In the genomic region with DNA sequence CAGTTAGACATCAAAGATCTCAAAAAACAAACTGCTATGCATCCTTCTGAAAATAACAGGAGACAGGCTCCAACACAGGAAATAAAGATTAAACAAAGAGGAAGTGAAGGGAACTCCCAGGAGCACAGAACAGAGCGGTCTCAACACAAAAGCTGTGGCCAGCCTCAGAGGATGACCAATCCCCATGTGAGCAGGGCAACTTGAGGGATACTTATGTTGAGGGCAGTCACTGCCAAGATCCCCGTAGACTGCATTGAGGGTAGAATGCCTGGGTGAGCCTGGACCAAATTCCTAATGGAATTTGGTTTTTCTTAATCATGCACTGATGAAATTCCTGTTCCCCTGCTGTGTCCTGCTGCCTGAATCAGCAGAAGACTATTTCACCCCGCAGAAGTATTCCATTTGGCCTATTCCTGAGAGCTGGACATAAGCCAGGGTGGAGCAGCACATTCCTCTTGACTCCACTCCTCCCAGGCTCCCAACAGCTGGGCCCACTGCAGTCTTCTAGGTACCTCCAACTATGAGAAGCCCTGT, we compare ENCODE assay signal across 1 cellular context.
TF ChIP-seq lines count a peak whose summit lies in the region.

No MANE protein-coding gene starts in this region.

TF ChIP-seq in K562, 482 proteins besides CTCF, POLR2A, EP300 and RAD21 (continued from another document and continues in another):
- TF ChIP-seq FOXJ2 (tag; IDR thresholded peaks at IDR 0.05) (no peak), ETV6 (IDR thresholded peaks at IDR 0.05; ENCODE audit: borderline replicate concordance in 1 of 2, low read depth in 2 of 2, low read length in 1 of 2) (peak in 1 of 2 experiments; percentile 84; a peak in 2 of 4 replicates), ETV6 (CRISPR knock-in tag; IDR thresholded peaks at IDR 0.05; ENCODE audit: borderline replicate concordance) (no peak), SAFB2 (IDR thresholded peaks at IDR 0.05; ENCODE audit: borderline replicate concordance, low read depth, low read length, severe bottlenecking) (no peak), XRCC5 (IDR thresholded peaks at IDR 0.05; ENCODE audit: low read depth, low read length) (no peak), RBM22 (IDR thresholded peaks at IDR 0.05; ENCODE audit: low read depth, low read length, poor library complexity, severe bottlenecking) (no peak), CEBPB (tag; IDR thresholded peaks at IDR 0.05) (no peak), PURB (CRISPR knock-in tag; IDR thresholded peaks at IDR 0.05; ENCODE audit: low read depth) (no peak), FOSL1 (tag; conservative IDR thresholded peaks at IDR 0.05) (peak; percentile 31; the same call in 1 of the 2 replicates), ATF7 (IDR thresholded peaks at IDR 0.05) (peak; percentile 83), CTBP1 (IDR thresholded peaks at IDR 0.05; ENCODE audit: borderline replicate concordance) (peak; percentile 35; the same call in 1 of the 2 replicates), CBX8 (IDR thresholded peaks at IDR 0.05; ENCODE audit: borderline replicate concordance, extremely low read depth, low read depth, low read length, poor library complexity, severe bottlenecking) (no peak), ZNF431 (CRISPR knock-in tag; IDR thresholded peaks at IDR 0.05) (no peak), JUND (IDR thresholded peaks at IDR 0.05; ENCODE audit: borderline replicate concordance, low read depth, low read length) (no peak), JUND (tag; IDR thresholded peaks at IDR 0.05; ENCODE audit: borderline replicate concordance, low read depth, low read length) (peak; percentile 35; the same call in 1 of the 3 replicates), ZKSCAN8 (CRISPR knock-in tag; IDR thresholded peaks at IDR 0.05) (no peak), ZNF780A (CRISPR knock-in tag; IDR thresholded peaks at IDR 0.05) (no peak), ARID2 (IDR thresholded peaks at IDR 0.05) (no peak), CBFA2T2 (conservative IDR thresholded peaks at IDR 0.05) (no peak), L3MBTL2 (IDR thresholded peaks at IDR 0.05) (peak; percentile 34; the same call in 1 of the 2 replicates), KAT7 (CRISPR knock-in tag; IDR thresholded peaks at IDR 0.05; ENCODE audit: borderline replicate concordance) (no peak), SIN3B (IDR thresholded peaks at IDR 0.05; ENCODE audit: low read depth) (no peak), TGIF2 (CRISPR knock-in tag; IDR thresholded peaks at IDR 0.05) (no peak), FOXA1 (IDR thresholded peaks at IDR 0.05; ENCODE audit: borderline replicate concordance) (no peak)
- TF ChIP-seq, protein P1, sequence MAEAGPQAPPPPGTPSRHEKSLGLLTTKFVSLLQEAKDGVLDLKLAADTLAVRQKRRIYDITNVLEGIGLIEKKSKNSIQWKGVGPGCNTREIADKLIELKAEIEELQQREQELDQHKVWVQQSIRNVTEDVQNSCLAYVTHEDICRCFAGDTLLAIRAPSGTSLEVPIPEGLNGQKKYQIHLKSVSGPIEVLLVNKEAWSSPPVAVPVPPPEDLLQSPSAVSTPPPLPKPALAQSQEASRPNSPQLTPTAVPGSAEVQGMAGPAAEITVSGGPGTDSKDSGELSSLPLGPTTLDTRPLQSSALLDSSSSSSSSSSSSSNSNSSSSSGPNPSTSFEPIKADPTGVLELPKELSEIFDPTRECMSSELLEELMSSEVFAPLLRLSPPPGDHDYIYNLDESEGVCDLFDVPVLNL (CRISPR knock-in tag; IDR thresholded peaks at IDR 0.05; ENCODE audit: low read depth), result no peak
- TF ChIP-seq, protein P2, sequence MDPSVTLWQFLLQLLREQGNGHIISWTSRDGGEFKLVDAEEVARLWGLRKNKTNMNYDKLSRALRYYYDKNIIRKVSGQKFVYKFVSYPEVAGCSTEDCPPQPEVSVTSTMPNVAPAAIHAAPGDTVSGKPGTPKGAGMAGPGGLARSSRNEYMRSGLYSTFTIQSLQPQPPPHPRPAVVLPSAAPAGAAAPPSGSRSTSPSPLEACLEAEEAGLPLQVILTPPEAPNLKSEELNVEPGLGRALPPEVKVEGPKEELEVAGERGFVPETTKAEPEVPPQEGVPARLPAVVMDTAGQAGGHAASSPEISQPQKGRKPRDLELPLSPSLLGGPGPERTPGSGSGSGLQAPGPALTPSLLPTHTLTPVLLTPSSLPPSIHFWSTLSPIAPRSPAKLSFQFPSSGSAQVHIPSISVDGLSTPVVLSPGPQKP (CRISPR knock-in tag; IDR thresholded peaks at IDR 0.05), result no peak
- TF ChIP-seq, protein P3, sequence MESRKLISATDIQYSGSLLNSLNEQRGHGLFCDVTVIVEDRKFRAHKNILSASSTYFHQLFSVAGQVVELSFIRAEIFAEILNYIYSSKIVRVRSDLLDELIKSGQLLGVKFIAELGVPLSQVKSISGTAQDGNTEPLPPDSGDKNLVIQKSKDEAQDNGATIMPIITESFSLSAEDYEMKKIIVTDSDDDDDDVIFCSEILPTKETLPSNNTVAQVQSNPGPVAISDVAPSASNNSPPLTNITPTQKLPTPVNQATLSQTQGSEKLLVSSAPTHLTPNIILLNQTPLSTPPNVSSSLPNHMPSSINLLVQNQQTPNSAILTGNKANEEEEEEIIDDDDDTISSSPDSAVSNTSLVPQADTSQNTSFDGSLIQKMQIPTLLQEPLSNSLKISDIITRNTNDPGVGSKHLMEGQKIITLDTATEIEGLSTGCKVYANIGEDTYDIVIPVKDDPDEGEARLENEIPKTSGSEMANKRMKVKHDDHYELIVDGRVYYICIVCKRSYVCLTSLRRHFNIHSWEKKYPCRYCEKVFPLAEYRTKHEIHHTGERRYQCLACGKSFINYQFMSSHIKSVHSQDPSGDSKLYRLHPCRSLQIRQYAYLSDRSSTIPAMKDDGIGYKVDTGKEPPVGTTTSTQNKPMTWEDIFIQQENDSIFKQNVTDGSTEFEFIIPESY (CRISPR knock-in tag; IDR thresholded peaks at IDR 0.05), result no peak
- TF ChIP-seq, protein P4, sequence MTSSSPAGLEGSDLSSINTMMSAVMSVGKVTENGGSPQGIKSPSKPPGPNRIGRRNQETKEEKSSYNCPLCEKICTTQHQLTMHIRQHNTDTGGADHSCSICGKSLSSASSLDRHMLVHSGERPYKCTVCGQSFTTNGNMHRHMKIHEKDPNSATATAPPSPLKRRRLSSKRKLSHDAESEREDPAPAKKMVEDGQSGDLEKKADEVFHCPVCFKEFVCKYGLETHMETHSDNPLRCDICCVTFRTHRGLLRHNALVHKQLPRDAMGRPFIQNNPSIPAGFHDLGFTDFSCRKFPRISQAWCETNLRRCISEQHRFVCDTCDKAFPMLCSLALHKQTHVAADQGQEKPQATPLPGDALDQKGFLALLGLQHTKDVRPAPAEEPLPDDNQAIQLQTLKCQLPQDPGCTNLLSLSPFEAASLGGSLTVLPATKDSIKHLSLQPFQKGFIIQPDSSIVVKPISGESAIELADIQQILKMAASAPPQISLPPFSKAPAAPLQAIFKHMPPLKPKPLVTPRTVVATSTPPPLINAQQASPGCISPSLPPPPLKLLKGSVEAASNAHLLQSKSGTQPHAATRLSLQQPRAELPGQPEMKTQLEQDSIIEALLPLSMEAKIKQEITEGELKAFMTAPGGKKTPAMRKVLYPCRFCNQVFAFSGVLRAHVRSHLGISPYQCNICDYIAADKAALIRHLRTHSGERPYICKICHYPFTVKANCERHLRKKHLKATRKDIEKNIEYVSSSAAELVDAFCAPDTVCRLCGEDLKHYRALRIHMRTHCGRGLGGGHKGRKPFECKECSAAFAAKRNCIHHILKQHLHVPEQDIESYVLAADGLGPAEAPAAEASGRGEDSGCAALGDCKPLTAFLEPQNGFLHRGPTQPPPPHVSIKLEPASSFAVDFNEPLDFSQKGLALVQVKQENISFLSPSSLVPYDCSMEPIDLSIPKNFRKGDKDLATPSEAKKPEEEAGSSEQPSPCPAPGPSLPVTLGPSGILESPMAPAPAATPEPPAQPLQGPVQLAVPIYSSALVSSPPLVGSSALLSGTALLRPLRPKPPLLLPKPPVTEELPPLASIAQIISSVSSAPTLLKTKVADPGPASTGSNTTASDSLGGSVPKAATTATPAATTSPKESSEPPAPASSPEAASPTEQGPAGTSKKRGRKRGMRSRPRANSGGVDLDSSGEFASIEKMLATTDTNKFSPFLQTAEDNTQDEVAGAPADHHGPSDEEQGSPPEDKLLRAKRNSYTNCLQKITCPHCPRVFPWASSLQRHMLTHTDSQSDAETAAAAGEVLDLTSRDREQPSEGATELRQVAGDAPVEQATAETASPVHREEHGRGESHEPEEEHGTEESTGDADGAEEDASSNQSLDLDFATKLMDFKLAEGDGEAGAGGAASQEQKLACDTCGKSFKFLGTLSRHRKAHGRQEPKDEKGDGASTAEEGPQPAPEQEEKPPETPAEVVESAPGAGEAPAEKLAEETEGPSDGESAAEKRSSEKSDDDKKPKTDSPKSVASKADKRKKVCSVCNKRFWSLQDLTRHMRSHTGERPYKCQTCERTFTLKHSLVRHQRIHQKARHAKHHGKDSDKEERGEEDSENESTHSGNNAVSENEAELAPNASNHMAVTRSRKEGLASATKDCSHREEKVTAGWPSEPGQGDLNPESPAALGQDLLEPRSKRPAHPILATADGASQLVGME (CRISPR knock-in tag; IDR thresholded peaks at IDR 0.05), result no peak
- TF ChIP-seq, protein P5, sequence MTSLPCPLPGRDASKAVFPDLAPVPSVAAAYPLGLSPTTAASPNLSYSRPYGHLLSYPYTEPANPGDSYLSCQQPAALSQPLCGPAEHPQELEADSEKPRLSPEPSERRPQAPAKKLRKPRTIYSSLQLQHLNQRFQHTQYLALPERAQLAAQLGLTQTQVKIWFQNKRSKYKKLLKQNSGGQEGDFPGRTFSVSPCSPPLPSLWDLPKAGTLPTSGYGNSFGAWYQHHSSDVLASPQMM (CRISPR knock-in tag; IDR thresholded peaks at IDR 0.05), result no peak
- TF ChIP-seq, protein P6, sequence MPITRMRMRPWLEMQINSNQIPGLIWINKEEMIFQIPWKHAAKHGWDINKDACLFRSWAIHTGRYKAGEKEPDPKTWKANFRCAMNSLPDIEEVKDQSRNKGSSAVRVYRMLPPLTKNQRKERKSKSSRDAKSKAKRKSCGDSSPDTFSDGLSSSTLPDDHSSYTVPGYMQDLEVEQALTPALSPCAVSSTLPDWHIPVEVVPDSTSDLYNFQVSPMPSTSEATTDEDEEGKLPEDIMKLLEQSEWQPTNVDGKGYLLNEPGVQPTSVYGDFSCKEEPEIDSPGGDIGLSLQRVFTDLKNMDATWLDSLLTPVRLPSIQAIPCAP (CRISPR knock-in tag; IDR thresholded peaks at IDR 0.05; ENCODE audit: borderline replicate concordance), result no peak
- TF ChIP-seq, protein P7, sequence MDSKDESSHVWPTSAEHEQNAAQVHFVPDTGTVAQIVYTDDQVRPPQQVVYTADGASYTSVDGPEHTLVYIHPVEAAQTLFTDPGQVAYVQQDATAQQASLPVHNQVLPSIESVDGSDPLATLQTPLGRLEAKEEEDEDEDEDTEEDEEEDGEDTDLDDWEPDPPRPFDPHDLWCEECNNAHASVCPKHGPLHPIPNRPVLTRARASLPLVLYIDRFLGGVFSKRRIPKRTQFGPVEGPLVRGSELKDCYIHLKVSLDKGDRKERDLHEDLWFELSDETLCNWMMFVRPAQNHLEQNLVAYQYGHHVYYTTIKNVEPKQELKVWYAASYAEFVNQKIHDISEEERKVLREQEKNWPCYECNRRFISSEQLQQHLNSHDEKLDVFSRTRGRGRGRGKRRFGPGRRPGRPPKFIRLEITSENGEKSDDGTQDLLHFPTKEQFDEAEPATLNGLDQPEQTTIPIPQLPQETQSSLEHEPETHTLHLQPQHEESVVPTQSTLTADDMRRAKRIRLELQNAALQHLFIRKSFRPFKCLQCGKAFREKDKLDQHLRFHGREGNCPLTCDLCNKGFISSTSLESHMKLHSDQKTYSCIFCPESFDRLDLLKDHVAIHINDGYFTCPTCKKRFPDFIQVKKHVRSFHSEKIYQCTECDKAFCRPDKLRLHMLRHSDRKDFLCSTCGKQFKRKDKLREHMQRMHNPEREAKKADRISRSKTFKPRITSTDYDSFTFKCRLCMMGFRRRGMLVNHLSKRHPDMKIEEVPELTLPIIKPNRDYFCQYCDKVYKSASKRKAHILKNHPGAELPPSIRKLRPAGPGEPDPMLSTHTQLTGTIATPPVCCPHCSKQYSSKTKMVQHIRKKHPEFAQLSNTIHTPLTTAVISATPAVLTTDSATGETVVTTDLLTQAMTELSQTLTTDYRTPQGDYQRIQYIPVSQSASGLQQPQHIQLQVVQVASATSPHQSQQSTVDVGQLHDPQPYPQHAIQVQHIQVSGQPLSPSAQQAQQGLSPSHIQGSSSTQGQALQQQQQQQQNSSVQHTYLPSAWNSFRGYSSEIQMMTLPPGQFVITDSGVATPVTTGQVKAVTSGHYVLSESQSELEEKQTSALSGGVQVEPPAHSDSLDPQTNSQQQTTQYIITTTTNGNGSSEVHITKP (IDR thresholded peaks at IDR 0.05; ENCODE audit: partially characterized antibody), result peak; percentile 96
- TF ChIP-seq, protein P8, sequence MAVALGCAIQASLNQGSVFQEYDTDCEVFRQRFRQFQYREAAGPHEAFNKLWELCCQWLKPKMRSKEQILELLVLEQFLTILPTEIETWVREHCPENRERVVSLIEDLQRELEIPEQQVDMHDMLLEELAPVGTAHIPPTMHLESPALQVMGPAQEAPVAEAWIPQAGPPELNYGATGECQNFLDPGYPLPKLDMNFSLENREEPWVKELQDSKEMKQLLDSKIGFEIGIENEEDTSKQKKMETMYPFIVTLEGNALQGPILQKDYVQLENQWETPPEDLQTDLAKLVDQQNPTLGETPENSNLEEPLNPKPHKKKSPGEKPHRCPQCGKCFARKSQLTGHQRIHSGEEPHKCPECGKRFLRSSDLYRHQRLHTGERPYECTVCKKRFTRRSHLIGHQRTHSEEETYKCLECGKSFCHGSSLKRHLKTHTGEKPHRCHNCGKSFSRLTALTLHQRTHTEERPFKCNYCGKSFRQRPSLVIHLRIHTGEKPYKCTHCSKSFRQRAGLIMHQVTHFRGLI (CRISPR knock-in tag; IDR thresholded peaks at IDR 0.05), result no peak
- TF ChIP-seq, protein P9, sequence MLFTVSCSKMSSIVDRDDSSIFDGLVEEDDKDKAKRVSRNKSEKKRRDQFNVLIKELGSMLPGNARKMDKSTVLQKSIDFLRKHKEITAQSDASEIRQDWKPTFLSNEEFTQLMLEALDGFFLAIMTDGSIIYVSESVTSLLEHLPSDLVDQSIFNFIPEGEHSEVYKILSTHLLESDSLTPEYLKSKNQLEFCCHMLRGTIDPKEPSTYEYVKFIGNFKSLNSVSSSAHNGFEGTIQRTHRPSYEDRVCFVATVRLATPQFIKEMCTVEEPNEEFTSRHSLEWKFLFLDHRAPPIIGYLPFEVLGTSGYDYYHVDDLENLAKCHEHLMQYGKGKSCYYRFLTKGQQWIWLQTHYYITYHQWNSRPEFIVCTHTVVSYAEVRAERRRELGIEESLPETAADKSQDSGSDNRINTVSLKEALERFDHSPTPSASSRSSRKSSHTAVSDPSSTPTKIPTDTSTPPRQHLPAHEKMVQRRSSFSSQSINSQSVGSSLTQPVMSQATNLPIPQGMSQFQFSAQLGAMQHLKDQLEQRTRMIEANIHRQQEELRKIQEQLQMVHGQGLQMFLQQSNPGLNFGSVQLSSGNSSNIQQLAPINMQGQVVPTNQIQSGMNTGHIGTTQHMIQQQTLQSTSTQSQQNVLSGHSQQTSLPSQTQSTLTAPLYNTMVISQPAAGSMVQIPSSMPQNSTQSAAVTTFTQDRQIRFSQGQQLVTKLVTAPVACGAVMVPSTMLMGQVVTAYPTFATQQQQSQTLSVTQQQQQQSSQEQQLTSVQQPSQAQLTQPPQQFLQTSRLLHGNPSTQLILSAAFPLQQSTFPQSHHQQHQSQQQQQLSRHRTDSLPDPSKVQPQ (CRISPR knock-in tag; IDR thresholded peaks at IDR 0.05; ENCODE audit: borderline replicate concordance), result no peak
- TF ChIP-seq, protein P10, sequence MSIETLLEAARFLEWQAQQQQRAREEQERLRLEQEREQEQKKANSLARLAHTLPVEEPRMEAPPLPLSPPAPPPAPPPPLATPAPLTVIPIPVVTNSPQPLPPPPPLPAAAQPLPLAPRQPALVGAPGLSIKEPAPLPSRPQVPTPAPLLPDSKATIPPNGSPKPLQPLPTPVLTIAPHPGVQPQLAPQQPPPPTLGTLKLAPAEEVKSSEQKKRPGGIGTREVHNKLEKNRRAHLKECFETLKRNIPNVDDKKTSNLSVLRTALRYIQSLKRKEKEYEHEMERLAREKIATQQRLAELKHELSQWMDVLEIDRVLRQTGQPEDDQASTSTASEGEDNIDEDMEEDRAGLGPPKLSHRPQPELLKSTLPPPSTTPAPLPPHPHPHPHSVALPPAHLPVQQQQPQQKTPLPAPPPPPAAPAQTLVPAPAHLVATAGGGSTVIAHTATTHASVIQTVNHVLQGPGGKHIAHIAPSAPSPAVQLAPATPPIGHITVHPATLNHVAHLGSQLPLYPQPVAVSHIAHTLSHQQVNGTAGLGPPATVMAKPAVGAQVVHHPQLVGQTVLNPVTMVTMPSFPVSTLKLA (conservative IDR thresholded peaks at IDR 0.05), result no peak
